In the genomic region with DNA sequence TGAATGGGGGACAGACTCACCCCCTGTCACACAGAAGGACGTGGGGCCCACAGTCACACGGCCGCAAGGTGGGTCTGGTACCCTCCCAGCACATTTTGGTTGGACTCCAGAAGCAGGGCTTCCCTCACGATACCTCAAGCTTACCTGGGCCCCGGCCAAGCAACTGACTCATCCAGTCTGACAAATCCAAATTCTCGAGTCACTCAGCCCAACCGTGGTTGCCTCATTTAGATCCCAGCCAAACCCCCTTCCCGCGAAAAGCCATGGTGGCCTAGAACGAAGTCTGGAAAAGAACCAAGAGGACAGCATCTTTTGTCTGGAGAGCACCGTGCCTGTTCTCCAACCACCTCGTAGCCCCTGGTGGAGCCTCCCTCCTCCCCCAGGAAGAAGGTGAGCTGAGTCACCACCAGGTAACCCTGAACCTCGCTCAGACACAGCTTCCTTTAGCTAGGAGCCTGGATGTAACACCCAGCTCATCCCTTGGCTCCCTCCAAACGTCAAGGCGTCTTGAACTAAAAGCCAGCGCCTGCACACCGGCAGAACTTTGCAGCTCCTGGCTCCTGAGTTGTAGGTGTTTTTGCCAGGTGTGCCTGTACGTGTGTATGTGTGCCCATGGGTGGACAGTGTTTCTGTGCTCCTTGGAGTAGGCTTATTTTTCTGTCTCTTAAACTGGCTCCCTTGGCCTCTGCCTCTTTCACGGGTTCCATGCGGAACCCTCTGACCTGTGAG, we compare ENCODE assay signal across 9 cellular contexts.
A peak's percentile ranks its signal among the peaks of the same experiment; 100 is the strongest.
DNase-seq lines count a peak whose midpoint lies in the region; ATAC-seq, FAIRE-seq and TF ChIP-seq lines count a peak whose summit lies in the region.
"Had no signal": no experiment of that assay in that cellular context is flagged by ENCODE, and none has a peak within 500 bp of the region (broad histone marks: within the 10 kb centered on the region; RNA-seq: fewer than 3 reads in every experiment).

No MANE protein-coding gene starts in this region.

- H3K23me2 ChIP-seq in H1 (ENCODE audit: low read depth, low read length), result no peaks in the 10 kb centered on the region; the same call in 1 of the 2 replicates

- H2AFZ ChIP-seq in PC-9, result no peak overlapping the region
- H2AFZ ChIP-seq in H1 (ENCODE audit: low read length), result no peak overlapping the region

- H2AK5ac ChIP-seq in H1 (ENCODE audit: low read depth, low read length), result no peak overlapping the region

- no peak for TF ChIP-seq POLR2A in H1 (IDR thresholded peaks at IDR 0.05; ENCODE audit: control extremely low read depth in 1 of 2, low read depth in 2 of 2, low read length in 2 of 2)
- TF ChIP-seq POLR2A in ovary (IDR thresholded peaks at IDR 0.05), result no peak

- no peak overlapping the region for H4K91ac ChIP-seq in H1 (replicated peaks; ENCODE audit: insufficient read length, low read length)

- no peak overlapping the region for H2BK12ac ChIP-seq in H1 (ENCODE audit: low read depth, low read length)

- ATAC-seq in GM18873 (IDR thresholded peaks at IDR 0.05; ENCODE audit: low FRiP score, unreplicated experiment), result no peak

- H3K27me3 ChIP-seq in PC-9 (ENCODE audit: insufficient read depth, low read depth) (no peaks in the 10 kb centered on the region), H1 (replicated peaks in 1 of 4; ENCODE audit: control insufficient read depth in 3 of 4, extremely low read depth in 1 of 4, insufficient read depth in 3 of 4, low read length in 3 of 4) (no peaks in the 10 kb centered on the region), ovary (no peaks in the 10 kb centered on the region)

- H3K79me2 ChIP-seq in PC-9 (ENCODE audit: low read depth), result peaks cover 86% of the 10 kb centered on the region
- peaks cover 0 to 80% of the 10 kb centered on the region in 2 experiments; a peak in 2 of 4 replicates for H3K79me2 ChIP-seq in H1 (ENCODE audit: control insufficient read depth in 1 of 2, insufficient read depth in 2 of 2, low read length in 2 of 2)

- H2BK5ac ChIP-seq in H1 (ENCODE audit: low read depth, low read length), result no peak overlapping the region

- intact Hi-C loops in PC-9 (cut with micrococcal nuclease; ENCODE audit: unreplicated experiment), result loop anchor here (1.0 to 2.0 kb wide), 5 partner anchors 31 to 117 kb away; no protein-coding TSS in a partner anchor
- intact Hi-C loops in ovary (cut with DNase I), result no loop called here

- H3K14ac ChIP-seq in H1 (ENCODE audit: insufficient read length), result no peak overlapping the region

- no peak overlapping the region for H3K56ac ChIP-seq in H1 (replicated peaks; ENCODE audit: insufficient read length, low read depth, low read length)

- TF ChIP-seq RAD21 in H1 (IDR thresholded peaks at IDR 0.05 in 1 of 2, conservative IDR thresholded peaks at IDR 0.05 in 1 of 2; ENCODE audit: low read depth in 2 of 2, low read length in 2 of 2), result no peak

- H3K9me3 ChIP-seq in PC-9 (ENCODE audit: insufficient read depth, low read depth), result peaks cover 7% of the 10 kb centered on the region; the same call in 1 of the 2 replicates
- no peaks in the 10 kb centered on the region for H3K9me3 ChIP-seq in H1 (ENCODE audit: insufficient read depth in 2 of 2, low read depth in 1 of 2, low read length in 1 of 2)
- H3K9me3 ChIP-seq in ovary, result no peaks in the 10 kb centered on the region

- WGBS in H1 (ENCODE audit: extremely low coverage in 1 of 2, insufficient coverage in 1 of 2, insufficient read length in 1 of 2, insufficient replicate concordance in 2 of 2, low coverage in 1 of 2, low lambda C conversion rate in 2 of 2, missing lambda C conversion rate in 1 of 2), 2 experiments, result 90% methylated on average over 18 of the region's 20 CpGs; no CpG with 5 or more reads in 1 of the 2 experiments
- 75 to 77% (median 75%) methylated on average over 20 of the region's 20 CpGs for WGBS in ovary, 3 donors

- FAIRE-seq in H1 (lab: Jason Lieb, UNC), result no peak

- H3K9me2 ChIP-seq in PC-9 (ENCODE audit: insufficient read depth), result no peaks in the 10 kb centered on the region

- H3K4ac ChIP-seq in H1 (replicated peaks; ENCODE audit: insufficient read length, low read depth, low read length), result no peak overlapping the region

- peak overlapping the region; percentile 31; the same call in 1 of the 2 replicates for H4K8ac ChIP-seq in H1 (ENCODE audit: extremely low read depth, insufficient read depth, low read length)

- H3K36me3 ChIP-seq in PC-9 (ENCODE audit: low read depth) (peaks cover 16% of the 10 kb centered on the region), H1 (ENCODE audit: control insufficient read depth in 2 of 4, insufficient read depth in 4 of 4, low read length in 3 of 4) (no peaks in the 10 kb centered on the region), ovary (no peaks in the 10 kb centered on the region)

- no peak overlapping the region for H3K18ac ChIP-seq in H1 (ENCODE audit: extremely low read depth, low read length)

- DNase-seq in Daoy (ENCODE audit: low read depth) (peak; percentile 88), PC-9 (peak; percentile 91 to 92), H1 (ENCODE audit: low read depth in 1 of 2, low spot score in 2 of 2) (no peak), ovary (peak; percentile 40 to 64 (median 59)), dermis blood vessel endothelial cell (no peak), NCI-H2171 (lab: John Stamatoyannopoulos, UW) (no peak)
- DNase-seq in activated CD4-positive, CD25-positive, alpha-beta regulatory T cell (lab: John Stamatoyannopoulos, UW), result no peak
- DNase-seq: NCI-H526 had no signal

- H4K5ac ChIP-seq in H1 (ENCODE audit: insufficient read length, low read depth, low read length), result no peak overlapping the region

- TF ChIP-seq EP300 in H1 (IDR thresholded peaks at IDR 0.05; ENCODE audit: borderline replicate concordance in 1 of 2, low read depth in 2 of 2, low read length in 2 of 2), result no peak
- TF ChIP-seq EP300 in ovary (IDR thresholded peaks at IDR 0.05), result no peak

- TSS peak; percentile 45 for BruUV-seq in PC-9 (replicated peaks; lab: Mats Ljungman, UMichigan)

- H3K4me1 ChIP-seq in PC-9 (replicated peaks; ENCODE audit: insufficient read depth) (peaks cover 71% of the 10 kb centered on the region), H1 (replicated peaks in 1 of 4; ENCODE audit: control insufficient read depth in 3 of 4, insufficient read depth in 4 of 4, low read length in 3 of 4) (peaks cover 0 to 3% (median 0%) of the 10 kb centered on the region in 4 experiments; a peak in 1 of 7 replicates), ovary (ENCODE audit: insufficient read depth) (peaks cover 4% of the 10 kb centered on the region)

- H4K20me1 ChIP-seq in PC-9 (ENCODE audit: insufficient read depth) (0 out of 2 replicates have a peak, but pooled peaks cover 3% of the 10 kb centered on the region), H1 (replicated peaks in 1 of 2; ENCODE audit: control insufficient read depth in 1 of 2, insufficient read depth in 2 of 2, low read length in 2 of 2) (peaks cover 10 to 18% of the 10 kb centered on the region in 2 experiments)

- H3K4me3 ChIP-seq in PC-9, result 0 out of 2 replicates have a peak overlapping the region, but pooled peaks have one; percentile 1
- H3K4me3 ChIP-seq in H1 (ENCODE audit: extremely low read depth in 1 of 4, insufficient read depth in 2 of 4, low read depth in 3 of 4, low read length in 4 of 4), result no peak overlapping the region
- no peak overlapping the region for H3K4me3 ChIP-seq in ovary

- peak overlapping the region; percentile 62 for H3K4me2 ChIP-seq in PC-9
- no peak overlapping the region for H3K4me2 ChIP-seq in H1 (ENCODE audit: insufficient read depth in 1 of 2, low read depth in 2 of 2, low read length in 2 of 2)

- peak overlapping the region; percentile 73 for H3K27ac ChIP-seq in PC-9
- 0 out of 2 replicates have a peak overlapping the region, but pooled peaks have one; percentile 27 for H3K27ac ChIP-seq in H1 (ENCODE audit: low read depth, low read length)
- no peak overlapping the region for H3K27ac ChIP-seq in ovary

- no peak overlapping the region for H3K23ac ChIP-seq in H1 (ENCODE audit: insufficient read length)

- peaks cover 22% of the 10 kb centered on the region for H3K79me1 ChIP-seq in H1 (ENCODE audit: low read depth, low read length)

- no peak overlapping the region for H2BK120ac ChIP-seq in H1 (replicated peaks; ENCODE audit: low read depth, low read length)

- H2BK20ac ChIP-seq in H1 (ENCODE audit: low read length), result no peak overlapping the region

- H2BK15ac ChIP-seq in H1 (ENCODE audit: low read length), result no peak overlapping the region

- CTCF ChIA-PET in PC-9 (lab: Charles Lee), result interaction anchor here (0.7 kb wide), 1 partner anchor 76 kb away, joined by 3 read pairs; no protein-coding TSS in a partner anchor
- CTCF ChIA-PET in H1 (lab: Charles Lee; ENCODE audit: partially characterized antibody), result interaction anchor here (0.6 to 1.5 kb wide), 7 partner anchors 10 to 260 kb away, joined by 3 to 4 read pairs (median 3); no protein-coding TSS in a partner anchor

- no peak overlapping the region for H3K9ac ChIP-seq in H1 (replicated peaks in 1 of 4; ENCODE audit: extremely low read depth in 1 of 4, low read depth in 3 of 4, low read length in 3 of 4)

- no peak for TF ChIP-seq CTCF in PC-9 (conservative IDR thresholded peaks at IDR 0.05)
- TF ChIP-seq CTCF in H1 (IDR thresholded peaks at IDR 0.05; ENCODE audit: control extremely low read depth in 1 of 3, insufficient read depth in 1 of 3, low read depth in 1 of 3, low read length in 3 of 3), result no peak
- TF ChIP-seq CTCF in ovary (IDR thresholded peaks at IDR 0.05), result no peak

- peaks cover 60% of the 10 kb centered on the region for H3F3A ChIP-seq in PC-9 (ENCODE audit: insufficient read depth, low read depth)

- POLR2A ChIA-PET in PC-9 (lab: Charles Lee; ENCODE audit: unreplicated experiment) (interaction anchor here (0.5 to 0.8 kb wide), 2 partner anchors 25 to 70 kb away, joined by 4 to 5 read pairs; no protein-coding TSS in a partner anchor), H1 (lab: Charles Lee; ENCODE audit: partially characterized antibody) (interaction anchor here (2.4 kb wide), 1 partner anchor 9 kb away, joined by 7 read pairs; no protein-coding TSS in a partner anchor)

TF ChIP-seq in H1, 55 proteins besides CTCF, POLR2A, EP300 and RAD21 (continues in another document):
- TF ChIP-seq SP2 (IDR thresholded peaks at IDR 0.05; ENCODE audit: low read length) (no peak), CHD1 (IDR thresholded peaks at IDR 0.05; ENCODE audit: low read depth, low read length) (no peak), JUND (IDR thresholded peaks at IDR 0.05; ENCODE audit: low read length) (no peak), PHF8 (conservative IDR thresholded peaks at IDR 0.05; ENCODE audit: low read depth, low read length) (no peak), ZNF274 (IDR thresholded peaks at IDR 0.05; ENCODE audit: borderline replicate concordance, extremely low read depth, low read length) (no peak), TAF1 (IDR thresholded peaks at IDR 0.05; ENCODE audit: low read depth, low read length) (no peak), CREB1 (IDR thresholded peaks at IDR 0.05) (no peak), RXRA (IDR thresholded peaks at IDR 0.05; ENCODE audit: insufficient read depth, low read depth, low read length) (no peak), SAP30 (IDR thresholded peaks at IDR 0.05; ENCODE audit: insufficient read depth, insufficient replicate concordance, low read length) (no peak)

Comparison
In these comparisons a context has a peak if more than half of its experiments do, and no peak if none do; other contexts are left out.
1. DNase-seq: peak in Daoy (single experiment), PC-9 (2 of 2) and ovary (5 of 5); none in H1 (0 of 2), dermis blood vessel endothelial cell (single experiment), NCI-H2171 (single experiment) and activated CD4-positive, CD25-positive, alpha-beta regulatory T cell (0 of 4).
2. H3K27ac ChIP-seq: peak in PC-9 (single experiment) and H1 (single experiment); none in ovary (0 of 2).